In the genomic region with DNA sequence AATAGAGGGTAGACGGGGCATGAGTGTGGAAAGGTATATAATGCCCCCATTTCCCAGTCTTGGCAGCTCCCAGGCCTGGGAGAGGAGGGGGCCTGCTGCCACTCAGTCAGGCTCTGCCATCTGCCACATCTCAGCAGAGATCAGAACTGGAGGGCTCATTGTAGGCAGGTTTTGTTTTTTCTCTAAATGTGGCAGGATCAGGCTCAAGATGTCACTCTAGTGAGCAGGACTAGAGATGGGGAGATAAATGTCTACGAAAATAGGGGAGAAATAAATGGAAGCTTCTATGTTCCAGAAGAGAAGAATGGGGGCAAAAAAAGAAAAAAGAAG, we compare ENCODE assay signal across 16 cellular contexts. TPM values are rescaled to one million over a fixed set of nuclear protein-coding genes. Genes with fewer than 3 reads are reported as not detected.
"Had no signal": no experiment of that assay in that cellular context is flagged by ENCODE, and none has a peak within 500 bp of the region (broad histone marks: within the 10 kb centered on the region; RNA-seq: fewer than 3 reads in every experiment).

No MANE protein-coding gene starts in this region.

- H3K79me2 ChIP-seq: hepatocyte had no signal

- H3K4me3 Mint-ChIP-seq: activated CD4-positive, alpha-beta T cell treated with anti-CD3 and anti-CD28 coated beads, Interleukin-2, amount 10 ng/mL, durations not matched to agents 24 days and 14 days; activated CD8-positive, alpha-beta T cell treated with anti-CD3 and anti-CD28 coated beads, Interleukin-2, amount 10 ng/mL, durations not matched to agents 7 days and 5 days; activated naive CD8-positive, alpha-beta T cell treated with anti-CD3 and anti-CD28 coated beads for 36 hours; activated T-cell treated with anti-CD3 and anti-CD28 coated beads, Interleukin-2, amount 50 U/mL, for 72 hours; naive thymus-derived CD4-positive, alpha-beta T cell; stimulated activated naive B cell treated with anti-CD40 and anti-IgM and Interleukin-4, amounts not matched to agents 10 μg/mL and 1 μg/mL and 100 μg/mL, for 72 hours had no signal

- H3K27me3 Mint-ChIP-seq: activated CD4-positive, alpha-beta T cell treated with anti-CD3 and anti-CD28 coated beads, Interleukin-2, amount 10 ng/mL, durations not matched to agents 24 days and 14 days; activated naive CD8-positive, alpha-beta T cell treated with anti-CD3 and anti-CD28 coated beads for 36 hours; naive thymus-derived CD4-positive, alpha-beta T cell; stimulated activated naive B cell treated with anti-CD40 and anti-IgM and Interleukin-4, amounts not matched to agents 10 μg/mL and 1 μg/mL and 100 μg/mL, for 72 hours had no signal

- H3K9me3 Mint-ChIP-seq: activated CD4-positive, alpha-beta T cell treated with anti-CD3 and anti-CD28 coated beads, Interleukin-2, amount 10 ng/mL, durations not matched to agents 24 days and 14 days; activated naive CD8-positive, alpha-beta T cell treated with anti-CD3 and anti-CD28 coated beads for 36 hours; activated T-cell treated with anti-CD3 and anti-CD28 coated beads, Interleukin-2, amount 50 U/mL, for 72 hours; stimulated activated naive B cell treated with anti-CD40 and anti-IgM and Interleukin-4, amounts not matched to agents 10 μg/mL and 1 μg/mL and 100 μg/mL, for 72 hours had no signal

- H3K9me3 ChIP-seq: neutrophil had no signal

- DNase-seq: activated CD4-positive, alpha-beta T cell treated with anti-CD3 and anti-CD28 coated beads, Interleukin-2, amount 10 ng/mL, durations not matched to agents 24 days and 14 days; activated CD4-positive, CD25-positive, alpha-beta regulatory T cell; activated CD8-positive, alpha-beta memory T cell treated with anti-CD3 and anti-CD28 coated beads, Interleukin-2, amount 50 U/mL, for 4 hours; activated CD8-positive, alpha-beta T cell treated with anti-CD3 and anti-CD28 coated beads, Interleukin-2, amount 10 ng/mL, durations not matched to agents 7 days and 5 days; activated naive CD8-positive, alpha-beta T cell treated with anti-CD3 and anti-CD28 coated beads for 36 hours; activated T-cell treated with anti-CD3 and anti-CD28 coated beads, Interleukin-2, amount 50 U/mL, for 72 hours; amygdala; naive thymus-derived CD4-positive, alpha-beta T cell; posterior cingulate gyrus; retina; stimulated activated naive B cell treated with anti-CD40 and anti-IgM and Interleukin-4, amounts not matched to agents 10 μg/mL and 1 μg/mL and 100 μg/mL, for 72 hours; trophoblast cell had no signal

- H3K27ac Mint-ChIP-seq: activated CD4-positive, alpha-beta T cell treated with anti-CD3 and anti-CD28 coated beads, Interleukin-2, amount 10 ng/mL, durations not matched to agents 24 days and 14 days; activated CD8-positive, alpha-beta T cell treated with anti-CD3 and anti-CD28 coated beads, Interleukin-2, amount 10 ng/mL, durations not matched to agents 7 days and 5 days; activated naive CD8-positive, alpha-beta T cell treated with anti-CD3 and anti-CD28 coated beads for 36 hours; activated T-cell treated with anti-CD3 and anti-CD28 coated beads, Interleukin-2, amount 50 U/mL, for 72 hours; stimulated activated naive B cell treated with anti-CD40 and anti-IgM and Interleukin-4, amounts not matched to agents 10 μg/mL and 1 μg/mL and 100 μg/mL, for 72 hours had no signal

- ATAC-seq: esophagus mucosa; naive thymus-derived CD4-positive, alpha-beta T cell; stimulated activated naive B cell treated with anti-CD40 and anti-IgM and Interleukin-4, amounts not matched to agents 10 μg/mL and 1 μg/mL and 100 μg/mL, for 72 hours had no signal

- H3K4me2 ChIP-seq: hepatocyte had no signal

- H2AFZ ChIP-seq: hepatocyte had no signal

- H3K27me3 ChIP-seq: hepatocyte, neutrophil had no signal

- H3K27ac ChIP-seq: hepatocyte, neutrophil had no signal

- H3K4me3 ChIP-seq: hepatocyte had no signal

- H3K4me1 Mint-ChIP-seq: activated CD4-positive, alpha-beta T cell treated with anti-CD3 and anti-CD28 coated beads, Interleukin-2, amount 10 ng/mL, durations not matched to agents 24 days and 14 days; activated naive CD8-positive, alpha-beta T cell treated with anti-CD3 and anti-CD28 coated beads for 36 hours; stimulated activated naive B cell treated with anti-CD40 and anti-IgM and Interleukin-4, amounts not matched to agents 10 μg/mL and 1 μg/mL and 100 μg/mL, for 72 hours had no signal

RNA-seq across cellular contexts. Expression of a gene that starts 13.8 kb away (rescaled TPM):
- total RNA-seq: activated CD4-positive, alpha-beta T cell treated with anti-CD3 and anti-CD28 coated beads, Interleukin-2, amount 10 ng/mL, durations not matched to agents 24 days and 14 days; activated CD8-positive, alpha-beta T cell treated with anti-CD3 and anti-CD28 coated beads, Interleukin-2, amount 10 ng/mL, durations not matched to agents 7 days and 5 days; mononuclear cell; naive thymus-derived CD4-positive, alpha-beta T cell had no signal
- polyA plus RNA-seq: naive thymus-derived CD4-positive, alpha-beta T cell had no signal
